ENCODE assay signal across 18 cellular contexts in genomic region chr20:37293301-37293943, GRCh38. TPM values are rescaled to one million over a fixed set of nuclear protein-coding genes. Genes with fewer than 3 reads are reported as not detected.
DNase-seq lines count a peak whose midpoint lies in the region; ATAC-seq, FAIRE-seq and TF ChIP-seq lines count a peak whose summit lies in the region.
"Had no signal": no experiment of that assay in that cellular context is flagged by ENCODE, and none has a peak within 500 bp of the region (broad histone marks: within the 10 kb centered on the region; RNA-seq: fewer than 3 reads in every experiment).

No MANE protein-coding gene starts in this region.

- H3K27me3 ChIP-seq in brain microvascular endothelial cell (replicated peaks), result no peaks in the 10 kb centered on the region
- no peaks in the 10 kb centered on the region for H3K27me3 ChIP-seq in mesenchymal stem cell (ENCODE audit: control insufficient read depth in 1 of 2, insufficient read depth in 1 of 2, low read length in 2 of 2)
- H3K27me3 ChIP-seq in thoracic aorta (replicated peaks; ENCODE audit: insufficient read depth), result no peaks in the 10 kb centered on the region
- no peaks in the 10 kb centered on the region for H3K27me3 ChIP-seq in right atrium auricular region
- H3K27me3 ChIP-seq: heart right ventricle, upper lobe of right lung had no signal

- H3K27ac ChIP-seq in brain microvascular endothelial cell (peak overlapping the region; percentile 91), mesenchymal stem cell (ENCODE audit: low read length, poor library complexity, severe bottlenecking) (peak overlapping the region; percentile 63), thoracic aorta (peak overlapping the region; percentile 94 to 95), right atrium auricular region (no peak overlapping the region), coronary artery (peak overlapping the region in 1 of 2 donors; percentile 86)
- H3K27ac ChIP-seq: upper lobe of right lung had no signal

- no peak overlapping the region for H2BK120ac ChIP-seq in mesenchymal stem cell (ENCODE audit: low read depth, low read length)

- peak; percentile 26 for FAIRE-seq in HTR-8/SVneo (lab: Jason Lieb, UNC)
- FAIRE-seq: H54, kidney had no signal

- H3K4me1 ChIP-seq in mesenchymal stem cell (ENCODE audit: control insufficient read depth, insufficient read depth, low read depth, low read length) (peaks cover 17% of the 10 kb centered on the region), thoracic aorta (ENCODE audit: control insufficient read depth in 1 of 2, low read depth in 2 of 2) (peaks cover 43 to 55% of the 10 kb centered on the region in 2 donors), right atrium auricular region (peaks cover 0 to 44% of the 10 kb centered on the region in 2 donors)

- H3K79me1 ChIP-seq in mesenchymal stem cell (replicated peaks; ENCODE audit: low read length, poor library complexity, severe bottlenecking), result peaks cover 7% of the 10 kb centered on the region

- H3K23ac ChIP-seq in mesenchymal stem cell (ENCODE audit: low read length in 2 of 2), result no peak overlapping the region

- H2BK5ac ChIP-seq in mesenchymal stem cell (ENCODE audit: low read depth, low read length, poor library complexity, severe bottlenecking), result peak overlapping the region; percentile 59

- H3K36me3 ChIP-seq in brain microvascular endothelial cell (replicated peaks) (peaks cover 10% of the 10 kb centered on the region), mesenchymal stem cell (ENCODE audit: control insufficient read depth in 1 of 2, insufficient read depth in 2 of 2, low read depth in 1 of 2, low read length in 2 of 2) (peaks cover 4 to 8% of the 10 kb centered on the region in 2 experiments), thoracic aorta (no peaks in the 10 kb centered on the region), right atrium auricular region (no peaks in the 10 kb centered on the region)
- H3K36me3 ChIP-seq: upper lobe of right lung had no signal

- no peak overlapping the region for H2BK15ac ChIP-seq in mesenchymal stem cell (ENCODE audit: low read depth, poor library complexity, severe bottlenecking)

- H3K4me2 ChIP-seq in mesenchymal stem cell (ENCODE audit: low read length, poor library complexity, severe bottlenecking), result no peak overlapping the region

- no peak overlapping the region for H3K18ac ChIP-seq in mesenchymal stem cell (ENCODE audit: low read depth in 1 of 2, low read length in 2 of 2)

- H2AFZ ChIP-seq in mesenchymal stem cell (ENCODE audit: low read depth, low read length), result no peak overlapping the region

- peak overlapping the region; percentile 70 for H3K9ac ChIP-seq in mesenchymal stem cell (ENCODE audit: low read length)

- H3K4ac ChIP-seq in mesenchymal stem cell (ENCODE audit: low read depth in 1 of 2, low read length in 2 of 2), result no peak overlapping the region

- H3K9me3 ChIP-seq in mesenchymal stem cell (ENCODE audit: control insufficient read depth, low read length) (no peaks in the 10 kb centered on the region), thoracic aorta (no peaks in the 10 kb centered on the region), right atrium auricular region (no peaks in the 10 kb centered on the region)
- H3K9me3 ChIP-seq: upper lobe of right lung had no signal

- no peak overlapping the region for H4K8ac ChIP-seq in mesenchymal stem cell (ENCODE audit: low read length)

- no peak for DNase-seq in HTR-8/SVneo (ENCODE audit: insufficient read length, low spot score)
- no peak for DNase-seq in brain microvascular endothelial cell
- DNase-seq in mesenchymal stem cell, result no peak
- DNase-seq in thoracic aorta (ENCODE audit: low spot score), result no peak
- DNase-seq in right atrium auricular region (ENCODE audit: low spot score), result no peak
- no peak for DNase-seq in coronary artery (ENCODE audit: low spot score)
- DNase-seq: activated CD4-positive, alpha-beta T cell treated with anti-CD3 and anti-CD28 coated beads, Interleukin-2, amount 10 ng/mL, durations not matched to agents 24 days and 14 days; activated T-cell treated with anti-CD3 and anti-CD28 coated beads, Interleukin-2, amount 50 U/mL, for 1 hour; DMS53; heart right ventricle; kidney; NCI-H1417; SHP77 treated with DMSO at 0.1 percent for 48 hours; stimulated activated CD4-positive, alpha-beta T cell treated with anti-CD3 and anti-CD28 coated beads, Interleukin-2, amount 100 ng/mL, for 24 hours; upper lobe of right lung had no signal

- no peak for ATAC-seq in thoracic aorta (ENCODE audit: insufficient number of reproducible peaks, low FRiP score, low read depth)
- no peak for ATAC-seq in GM18511 (IDR thresholded peaks at IDR 0.05; ENCODE audit: unreplicated experiment)
- ATAC-seq: heart right ventricle had no signal

- H3K4me3 ChIP-seq in brain microvascular endothelial cell (ENCODE audit: low read depth, low read length) (no peak overlapping the region), mesenchymal stem cell (ENCODE audit: insufficient read depth in 1 of 2, low read depth in 1 of 2, low read length in 2 of 2) (no peak overlapping the region), thoracic aorta (no peak overlapping the region), right atrium auricular region (no peak overlapping the region), coronary artery (no peak overlapping the region)
- H3K4me3 ChIP-seq: heart right ventricle, upper lobe of right lung had no signal

- peak overlapping the region in 1 of 2 experiments; percentile 31 for H2BK12ac ChIP-seq in mesenchymal stem cell (ENCODE audit: low read length in 2 of 2)

- H2AK5ac ChIP-seq in mesenchymal stem cell (ENCODE audit: low read length, severe bottlenecking), result peak overlapping the region; percentile 72

- no peak overlapping the region for H4K91ac ChIP-seq in mesenchymal stem cell (ENCODE audit: low read length)

- no peak overlapping the region for H3K14ac ChIP-seq in mesenchymal stem cell (ENCODE audit: low read length in 2 of 2)

- in situ Hi-C loops in brain microvascular endothelial cell (cut with HindIII; ENCODE audit: low pct_ligation_motif_present, low sequenced_read_pairs), result no loop called here

- WGBS in mesenchymal stem cell, result 97% methylated on average over 10 of the region's 11 CpGs

- TF ChIP-seq CTCF in brain microvascular endothelial cell (IDR thresholded peaks at IDR 0.05; ENCODE audit: low read depth, low read length, missing control alignments) (no peak), thoracic aorta (IDR thresholded peaks at IDR 0.05) (no peak), right atrium auricular region (IDR thresholded peaks at IDR 0.05) (no peak), coronary artery (IDR thresholded peaks at IDR 0.05) (no peak)

RNA-seq across cellular contexts. Expression of gene MANBAL, which starts 4.0 kb away (rescaled TPM):
- 53.0 TPM for polyA plus RNA-seq in mesenchymal stem cell (2013, experiment 1 of 2)
- polyA plus RNA-seq in mesenchymal stem cell (2013, experiment 2 of 2), result 53.3 TPM
- total RNA-seq in thoracic aorta (10 to 100 TPM; 29.0 to 34.3 TPM), right atrium auricular region (10 to 100 TPM; 13.1 to 17.8 TPM)

RNA-seq across cellular contexts. Expression of gene GHRH, which starts 31.8 kb away (rescaled TPM):
- not detected for polyA plus RNA-seq in mesenchymal stem cell (2013, experiment 1 of 2)
- polyA plus RNA-seq in mesenchymal stem cell (2013, experiment 2 of 2), result not detected
- not detected for total RNA-seq in thoracic aorta
- total RNA-seq in right atrium auricular region, result 1 to 10 TPM; 1.5 to 3.6 TPM
- total RNA-seq: activated CD4-positive, alpha-beta T cell treated with anti-CD3 and anti-CD28 coated beads, Interleukin-2, amount 10 ng/mL, durations not matched to agents 24 days and 14 days; kidney; upper lobe of right lung had no signal
- polyA plus RNA-seq: BJ had no signal

RNA-seq across cellular contexts. Expression of gene SRC, which starts 52.5 kb away (rescaled TPM):
- polyA plus RNA-seq in mesenchymal stem cell (2013, experiment 1 of 2), result 9.6 TPM
- polyA plus RNA-seq in mesenchymal stem cell (2013, experiment 2 of 2), result 8.0 TPM
- total RNA-seq in thoracic aorta (10 to 100 TPM; 80.3 to 89.0 TPM), right atrium auricular region (10 to 100 TPM in 1 of 2 donors, 1 to 10 TPM in 1; 6.9 to 14.3 TPM)

Comparison
In these comparisons a context has a peak if more than half of its experiments do, and no peak if none do; other contexts are left out.
1. H3K27ac ChIP-seq: peak in brain microvascular endothelial cell (single experiment), mesenchymal stem cell (single experiment) and thoracic aorta (2 of 2); none in right atrium auricular region (0 of 2).
2. RNA of gene SRC, which starts 52.5 kb away (total RNA-seq): 80.3 to 89.0 TPM in thoracic aorta; 6.9 to 14.3 TPM in right atrium auricular region; every median in the first group is over 4 times any median in the second.